Comparison of ENCODE assay signal across 23 cellular contexts in the genomic region with DNA sequence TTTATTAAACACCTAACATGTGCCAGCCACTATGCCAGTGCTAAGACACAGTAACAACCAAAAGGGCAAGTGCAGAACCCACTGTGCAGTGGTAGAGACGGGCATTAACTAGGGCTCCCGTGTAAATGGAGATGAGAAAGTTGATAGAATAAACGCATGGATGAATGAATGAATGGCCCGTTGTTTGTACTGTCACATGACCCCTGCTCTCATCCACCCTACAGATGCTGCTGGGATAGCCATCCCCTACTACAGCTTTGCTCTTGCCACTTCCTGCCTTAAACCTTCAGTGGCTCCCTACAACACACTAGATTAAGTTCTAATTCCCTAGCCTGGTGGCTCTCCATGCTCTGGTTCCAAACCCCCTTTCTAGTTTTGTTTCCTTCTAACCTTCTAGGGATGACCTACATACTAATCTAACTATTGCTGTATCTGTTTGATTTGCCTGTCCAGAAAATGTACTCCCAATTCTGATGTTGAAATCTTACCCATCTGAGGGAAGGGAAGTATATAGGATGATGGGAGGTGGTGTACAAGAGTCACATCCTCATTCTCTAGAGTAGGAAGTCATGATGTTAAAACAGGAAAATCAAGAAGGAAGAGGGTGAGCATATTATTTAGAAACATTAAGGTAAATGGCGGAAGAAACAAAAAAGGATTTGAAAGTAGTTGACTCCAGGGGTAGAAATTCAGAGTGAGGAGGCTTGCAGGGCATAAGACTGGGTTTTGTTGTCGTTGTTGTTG.
"Had no signal": no experiment of that assay in that cellular context is flagged by ENCODE, and none has a peak within 500 bp of the region (broad histone marks: within the 10 kb centered on the region; RNA-seq: fewer than 3 reads in every experiment).

No MANE protein-coding gene starts in this region.

- ATAC-seq: activated CD8-positive, alpha-beta memory T cell treated with anti-CD3 and anti-CD28 coated beads, Interleukin-2, amount 10 ng/mL, durations not matched to agents 7 days and 5 days; activated naive CD8-positive, alpha-beta T cell treated with anti-CD3 and anti-CD28 coated beads, Interleukin-2, amount 50 U/mL, for 24 hours; naive thymus-derived CD8-positive, alpha-beta T cell; psoas muscle; right cardiac atrium; stimulated activated naive CD8-positive, alpha-beta T cell treated with anti-CD3 and anti-CD28 coated beads, Interleukin-15, Interleukin-2, amounts not matched to agents 100 U/mL and 50 U/mL, for 24 hours had no signal

- H3K27ac Mint-ChIP-seq: activated B cell treated with CpG ODN at 0.5 μM for 24 hours; activated CD4-positive, alpha-beta memory T cell treated with anti-CD3 and anti-CD28 coated beads, Interleukin-2, amount 10 ng/mL, durations not matched to agents 7 days and 5 days; activated CD8-positive, alpha-beta memory T cell treated with anti-CD3 and anti-CD28 coated beads, Interleukin-2, amount 10 ng/mL, durations not matched to agents 7 days and 5 days; activated naive CD8-positive, alpha-beta T cell treated with anti-CD3 and anti-CD28 coated beads, Interleukin-2, amount 50 U/mL, for 24 hours; activated T-helper 2 cell treated with anti-CD3 and anti-CD28 coated beads, Interferon-gamma antibody, Interleukin-2, Interleukin-4, amounts not matched to agents 10 μg/mL and 5 μg/mL and 100 μg/mL, durations not matched to agents 14 hours and 24 hours and 36 hours; T-helper 2 cell treated with Interferon-gamma antibody and Interleukin-4, amounts not matched to agents 5 μg/mL and 100 μg/mL, for 36 hours had no signal

- H3K4me3 Mint-ChIP-seq: activated B cell treated with CpG ODN at 0.5 μM for 24 hours; activated CD4-positive, alpha-beta memory T cell treated with anti-CD3 and anti-CD28 coated beads, Interleukin-2, amount 10 ng/mL, durations not matched to agents 7 days and 5 days; activated CD8-positive, alpha-beta memory T cell treated with anti-CD3 and anti-CD28 coated beads, Interleukin-2, amount 10 ng/mL, durations not matched to agents 7 days and 5 days; activated naive CD8-positive, alpha-beta T cell treated with anti-CD3 and anti-CD28 coated beads, Interleukin-2, amount 50 U/mL, for 24 hours; central memory CD8-positive, alpha-beta T cell; naive thymus-derived CD8-positive, alpha-beta T cell; T-helper 2 cell treated with Interferon-gamma antibody and Interleukin-4, amounts not matched to agents 5 μg/mL and 100 μg/mL, for 36 hours had no signal

- H3K27ac ChIP-seq: esophagus muscularis mucosa, ovary, psoas muscle, thoracic aorta had no signal

- DNase-seq: activated B cell treated with CpG ODN at 0.5 μM for 24 hours; activated CD4-positive, alpha-beta memory T cell treated with anti-CD3 and anti-CD28 coated beads, Interleukin-2, amount 10 ng/mL, durations not matched to agents 7 days and 5 days; activated CD4-positive, alpha-beta T cell treated with anti-CD3 and anti-CD28 coated beads for 4 hours; activated CD8-positive, alpha-beta memory T cell treated with anti-CD3 and anti-CD28 coated beads, Interleukin-2, amount 10 ng/mL, durations not matched to agents 7 days and 5 days; activated naive CD4-positive, alpha-beta T cell treated with Interleukin-2 at 50 U/mL for 16 hours; activated naive CD8-positive, alpha-beta T cell treated with anti-CD3 and anti-CD28 coated beads, Interleukin-2, amount 50 U/mL, for 24 hours; activated T-cell treated with anti-CD3 and anti-CD28 coated beads, Interleukin-2, amount 50 U/mL, for 1 hour; anterior cingulate cortex; cortex of kidney; effector CD8-positive, alpha-beta T cell; mesendoderm; naive thymus-derived CD8-positive, alpha-beta T cell; ovary; psoas muscle; right cardiac atrium; stimulated activated CD4-positive, alpha-beta T cell treated with anti-CD3 and anti-CD28 coated beads, Interleukin-2, amount 100 ng/mL, for 24 hours; stimulated activated naive CD8-positive, alpha-beta T cell treated with anti-CD3 and anti-CD28 coated beads, Interleukin-15, Interleukin-2, amounts not matched to agents 100 U/mL and 50 U/mL, for 24 hours had no signal

- FAIRE-seq: endothelial cell of umbilical vein had no signal

- H3K9me3 Mint-ChIP-seq: activated CD4-positive, alpha-beta memory T cell treated with anti-CD3 and anti-CD28 coated beads, Interleukin-2, amount 10 ng/mL, durations not matched to agents 7 days and 5 days; activated naive CD8-positive, alpha-beta T cell treated with anti-CD3 and anti-CD28 coated beads, Interleukin-2, amount 50 U/mL, for 24 hours; activated T-helper 2 cell treated with anti-CD3 and anti-CD28 coated beads, Interferon-gamma antibody, Interleukin-2, Interleukin-4, amounts not matched to agents 10 μg/mL and 5 μg/mL and 100 μg/mL, durations not matched to agents 14 hours and 24 hours and 36 hours; central memory CD8-positive, alpha-beta T cell had no signal

- H3K36me3 Mint-ChIP-seq: activated CD8-positive, alpha-beta memory T cell treated with anti-CD3 and anti-CD28 coated beads, Interleukin-2, amount 10 ng/mL, durations not matched to agents 7 days and 5 days; naive thymus-derived CD8-positive, alpha-beta T cell had no signal

- H3K4me1 Mint-ChIP-seq: activated B cell treated with CpG ODN at 0.5 μM for 24 hours; activated naive CD8-positive, alpha-beta T cell treated with anti-CD3 and anti-CD28 coated beads, Interleukin-2, amount 50 U/mL, for 24 hours had no signal
